1 cellular context compared by ENCODE assay signal in genomic region chr3:72052841-72053409, GRCh38.
TF ChIP-seq lines count a peak whose summit lies in the region.

No MANE protein-coding gene starts in this region.

TF ChIP-seq in K562, 482 proteins besides CTCF, POLR2A, EP300 and RAD21 (continued from another document and continues in another):
- TF ChIP-seq POLR2B (IDR thresholded peaks at IDR 0.05; ENCODE audit: low read depth, partially characterized antibody) = no peak
- no peak for TF ChIP-seq KLF1 (tag; IDR thresholded peaks at IDR 0.05)
- no peak for TF ChIP-seq PURB (CRISPR knock-in tag; IDR thresholded peaks at IDR 0.05; ENCODE audit: low read depth)
- no peak for TF ChIP-seq ZKSCAN3 (CRISPR knock-in tag; IDR thresholded peaks at IDR 0.05)
- peak; percentile 95 for TF ChIP-seq ATF7 (IDR thresholded peaks at IDR 0.05)
- no peak for TF ChIP-seq ZNF133 (CRISPR knock-in tag; IDR thresholded peaks at IDR 0.05)
- TF ChIP-seq ZNF76 (CRISPR knock-in tag; IDR thresholded peaks at IDR 0.05; ENCODE audit: borderline replicate concordance) = no peak
- TF ChIP-seq ZNF436 (CRISPR knock-in tag; IDR thresholded peaks at IDR 0.05) = no peak
- no peak for TF ChIP-seq NCOA2 (IDR thresholded peaks at IDR 0.05; ENCODE audit: partially characterized antibody in 2 of 2)
- no peak for TF ChIP-seq CEBPZ (IDR thresholded peaks at IDR 0.05; ENCODE audit: borderline replicate concordance, low read depth, low read length)
- no peak for TF ChIP-seq CHAMP1 (IDR thresholded peaks at IDR 0.05)
- TF ChIP-seq DDX20 (tag; IDR thresholded peaks at IDR 0.05; ENCODE audit: low read depth) = no peak
- TF ChIP-seq NFRKB (IDR thresholded peaks at IDR 0.05; ENCODE audit: low read depth) = no peak
- no peak for TF ChIP-seq CBX3 (IDR thresholded peaks at IDR 0.05; ENCODE audit: borderline replicate concordance in 1 of 2, low read length in 2 of 2)
- no peak for TF ChIP-seq RFX7 (CRISPR knock-in tag; IDR thresholded peaks at IDR 0.05)
- TF ChIP-seq IRF9 (tag; IDR thresholded peaks at IDR 0.05) = no peak
- TF ChIP-seq THRAP3 (IDR thresholded peaks at IDR 0.05; ENCODE audit: borderline replicate concordance) = no peak
- TF ChIP-seq EZH2 (IDR thresholded peaks at IDR 0.05; ENCODE audit: borderline replicate concordance, low read depth, low read length) = no peak
- no peak for TF ChIP-seq TFAM (CRISPR knock-in tag; conservative IDR thresholded peaks at IDR 0.05)
- no peak for TF ChIP-seq CBX1 (IDR thresholded peaks at IDR 0.05; ENCODE audit: low read depth)
- no peak for TF ChIP-seq NONO (IDR thresholded peaks at IDR 0.05; ENCODE audit: low read depth in 2 of 2, low read length in 1 of 2)
- TF ChIP-seq ZNF639 (CRISPR knock-in tag; conservative IDR thresholded peaks at IDR 0.05 in 1 of 2, IDR thresholded peaks at IDR 0.05 in 1 of 2) = 0 out of 4 replicates have a peak, but pooled peaks of 1 of the 2 experiments have one; percentile 28
- TF ChIP-seq ZNF212 (CRISPR knock-in tag; IDR thresholded peaks at IDR 0.05) = no peak
- TF ChIP-seq FIP1L1 (IDR thresholded peaks at IDR 0.05; ENCODE audit: low read depth, low read length, poor library complexity, severe bottlenecking) = no peak
- no peak for TF ChIP-seq GTF3C2 (IDR thresholded peaks at IDR 0.05; ENCODE audit: borderline replicate concordance, extremely low read depth, insufficient read length)
- no peak for TF ChIP-seq MCM3 (IDR thresholded peaks at IDR 0.05)
- TF ChIP-seq GTF2B (IDR thresholded peaks at IDR 0.05; ENCODE audit: extremely low read depth, insufficient read length) = no peak
- no peak for TF ChIP-seq NR2F6 (CRISPR knock-in tag; IDR thresholded peaks at IDR 0.05)
- TF ChIP-seq E2F1 (CRISPR knock-in tag; IDR thresholded peaks at IDR 0.05) = no peak
- TF ChIP-seq MYC (IDR thresholded peaks at IDR 0.05; ENCODE audit: low read depth, low read length) = no peak
- no peak for TF ChIP-seq MYC (CRISPR knock-in tag; IDR thresholded peaks at IDR 0.05; ENCODE audit: borderline replicate concordance, low read depth)
- TF ChIP-seq FOXP4 (CRISPR knock-in tag; IDR thresholded peaks at IDR 0.05; ENCODE audit: borderline replicate concordance) = no peak
- TF ChIP-seq ESRRB (CRISPR knock-in tag; IDR thresholded peaks at IDR 0.05; ENCODE audit: borderline replicate concordance) = no peak
- TF ChIP-seq TARDBP (IDR thresholded peaks at IDR 0.05) = peak; percentile 95; the same call in 1 of the 2 replicates
- no peak for TF ChIP-seq CHD1 (IDR thresholded peaks at IDR 0.05; ENCODE audit: low read length)
- TF ChIP-seq KLF6 (CRISPR knock-in tag; IDR thresholded peaks at IDR 0.05; ENCODE audit: borderline replicate concordance) = no peak
- TF ChIP-seq STAT5B (CRISPR knock-in tag; IDR thresholded peaks at IDR 0.05) = no peak
- no peak for TF ChIP-seq TSHZ1 (CRISPR knock-in tag; IDR thresholded peaks at IDR 0.05)
- no peak for TF ChIP-seq CAMTA2 (CRISPR knock-in tag; conservative IDR thresholded peaks at IDR 0.05)
- TF ChIP-seq RCOR1 (IDR thresholded peaks at IDR 0.05; ENCODE audit: borderline replicate concordance in 1 of 2, low read depth in 2 of 2, low read length in 2 of 2) = peak in 1 of 2 experiments; percentile 70; a peak in 1 of 4 replicates
- TF ChIP-seq ZC3H11A (IDR thresholded peaks at IDR 0.05; ENCODE audit: low read depth, low read length) = no peak
- no peak for TF ChIP-seq ZBED1 (IDR thresholded peaks at IDR 0.05)
- no peak for TF ChIP-seq ZNF785 (CRISPR knock-in tag; IDR thresholded peaks at IDR 0.05)
- no peak for TF ChIP-seq SMAD4 (CRISPR knock-in tag; conservative IDR thresholded peaks at IDR 0.05)
- no peak for TF ChIP-seq PHF8 (IDR thresholded peaks at IDR 0.05; ENCODE audit: borderline replicate concordance, low read length)
